In genomic region chr2:15560988-15561573, GRCh38 we compare ENCODE assay signal across 8 cellular contexts. TPM values are rescaled to one million over a fixed set of nuclear protein-coding genes. Genes with fewer than 3 reads are reported as not detected.
DNase-seq lines count a peak whose midpoint lies in the region; ATAC-seq, FAIRE-seq and TF ChIP-seq lines count a peak whose summit lies in the region.

Gene NBAS, minus strand, starts transcription at chr2:15561334. Its CDS starts 30 bp downstream, at chr2:15561304.

- ATAC-seq in GM19023 (IDR thresholded peaks at IDR 0.05; ENCODE audit: unreplicated experiment) (peak; percentile 88), HG03280 (IDR thresholded peaks at IDR 0.05; ENCODE audit: unreplicated experiment) (peak; percentile 73)

- no peaks in the 10 kb centered on the region for H3K9me1 ChIP-seq in keratinocyte (ENCODE audit: control insufficient read depth, extremely low read depth, insufficient read depth, low read length)

- no peaks in the 10 kb centered on the region for H4K20me1 ChIP-seq in keratinocyte (ENCODE audit: control insufficient read depth, extremely low read depth, insufficient read depth, low read length)

- peaks cover 37% of the 10 kb centered on the region for H3K79me2 ChIP-seq in keratinocyte (ENCODE audit: control insufficient read depth, insufficient read depth, low read length)

- H3K9ac ChIP-seq in keratinocyte (ENCODE audit: control insufficient read depth, extremely low read depth, insufficient read depth, low read length): peak within 1 kb of the TSS; percentile 87

- H3K27me3 ChIP-seq in keratinocyte (ENCODE audit: control insufficient read depth, extremely low read depth, insufficient read depth, low read length): no peaks in the 10 kb centered on the region

- H2AFZ ChIP-seq in keratinocyte (ENCODE audit: control insufficient read depth, low read length): peak within 1 kb of the TSS; percentile 99

- H3K4me2 ChIP-seq in keratinocyte (ENCODE audit: control insufficient read depth, extremely low read depth, insufficient read depth, low read depth, low read length): peak within 1 kb of the TSS; percentile 100

- peak within 1 kb of the TSS; percentile 83 for H3K27ac ChIP-seq in keratinocyte (ENCODE audit: control insufficient read depth, insufficient read depth, low read length)

- H3K4me1 ChIP-seq in keratinocyte (ENCODE audit: control insufficient read depth, extremely low read depth, insufficient read depth, low read length): peaks cover 20% of the 10 kb centered on the region

- peak within 1 kb of the TSS; percentile 92 to 94 (median 94) for H3K4me3 ChIP-seq in keratinocyte (ENCODE audit: control insufficient read depth in 2 of 3, extremely low read depth in 1 of 3, insufficient read depth in 2 of 3, low read depth in 1 of 3, low read length in 3 of 3)

- DNase-seq in AG09319 (ENCODE audit: extremely low read depth, low read depth): peak; percentile 46
- peak; percentile 69 for DNase-seq in NCI-H446 treated with DMSO at 0.1 percent for 48 hours (lab: John Stamatoyannopoulos, UW)
- peak; percentile 60 for DNase-seq in activated CD4-positive, alpha-beta T cell treated with anti-CD3 and anti-CD28 coated beads for 1 hour
- DNase-seq in cerebellum (ENCODE audit: low spot score): peak; percentile 87
- no peak for DNase-seq in keratinocyte (ENCODE audit: low read depth, low spot score)
- DNase-seq in stimulated activated CD4-positive, alpha-beta T cell treated with anti-CD3 and anti-CD28 coated beads, Interleukin-15, amount 100 ng/mL, for 1 hour (ENCODE audit: low read depth in 1 of 2, low spot score in 1 of 2): peak; percentile 47 to 64

- H3K9me3 ChIP-seq in keratinocyte (ENCODE audit: control insufficient read depth, low read depth, low read length): no peaks in the 10 kb centered on the region

- no peaks in the 10 kb centered on the region for H3K36me3 ChIP-seq in keratinocyte (ENCODE audit: control insufficient read depth in 2 of 2, extremely low read depth in 1 of 2, insufficient read depth in 2 of 2, low read length in 2 of 2)

- FAIRE-seq in keratinocyte (lab: Jason Lieb, UNC): peak; percentile 60

- dilution Hi-C loops in keratinocyte (cut with MboI; ENCODE audit: extremely low pct_ligation_motif_present, low sequenced_read_pairs): no loop called here

- TF ChIP-seq CTCF in AG09319 (IDR thresholded peaks at IDR 0.05; ENCODE audit: low read depth, low read length) (no peak), keratinocyte (optimal IDR thresholded peaks at IDR 0.05 in 1 of 3, IDR thresholded peaks at IDR 0.05 in 1 of 3, conservative IDR thresholded peaks at IDR 0.05 in 1 of 3; ENCODE audit: extremely low read depth in 1 of 3, insufficient read depth in 2 of 3, low read length in 3 of 3) (no peak)

RNA-seq across cellular contexts. Expression of gene NBAS, which starts in this region (rescaled TPM):
- 87.7 TPM for total RNA-seq in cerebellum
- polyA plus RNA-seq in keratinocyte: 24.5 to 28.1 TPM (median 27.9 TPM) in 3 replicates
- polyA plus RNA-seq in keratinocyte (2011; ENCODE audit: low read depth): 15.7 TPM
- polyA plus RNA-seq in keratinocyte (2011; cell fraction: cytosol; rRNA removed): 10.5 and 15.0 TPM in 2 replicates
- polyA plus RNA-seq in keratinocyte (2011; cell fraction: nucleus; rRNA removed): 56.1 and 56.3 TPM in 2 replicates
- polyA plus RNA-seq in keratinocyte (2012; ENCODE audit: low replicate concordance): 21.5 and 29.9 TPM in 2 replicates
- polyA minus RNA-seq in keratinocyte: 47.7 to 84.9 TPM (median 70.4 TPM) in 3 replicates
- polyA minus RNA-seq in keratinocyte (2011; cell fraction: cytosol; rRNA and poly(A)+ RNA removed): 26.5 TPM
- polyA minus RNA-seq in keratinocyte (2011; cell fraction: nucleus; rRNA and poly(A)+ RNA removed): 69.6 and 114 TPM in 2 replicates
